Comparison of ENCODE assay signal across 13 cellular contexts in the genomic region with DNA sequence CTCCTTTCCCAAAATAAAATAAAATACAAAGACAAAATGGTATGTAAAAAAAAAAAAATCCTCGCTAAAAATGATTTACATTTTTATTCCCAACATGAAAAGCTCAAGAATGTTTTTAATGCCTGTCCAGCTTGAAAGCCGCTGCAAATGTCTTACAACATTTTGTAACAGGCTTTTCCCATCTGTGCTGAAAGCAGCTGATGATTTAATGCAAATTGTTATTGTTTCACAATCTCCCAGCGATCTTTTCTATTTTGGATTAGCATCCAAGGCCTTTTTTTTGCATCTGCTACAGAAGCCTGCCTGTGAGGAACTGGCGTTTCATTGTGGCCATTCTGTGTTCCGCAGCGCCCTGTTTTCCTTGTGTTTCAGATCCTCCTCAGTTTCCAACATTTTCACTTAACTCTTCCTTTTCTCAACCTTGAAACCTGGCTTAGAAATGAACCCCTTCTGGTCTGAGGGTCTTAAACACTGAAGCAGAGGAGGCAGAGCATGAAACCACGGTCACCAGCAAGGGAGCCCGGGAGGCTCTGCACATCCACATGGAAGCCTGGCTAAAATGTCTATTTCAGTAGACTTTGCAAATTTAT.
DNase-seq lines count a peak whose midpoint lies in the region; ATAC-seq and TF ChIP-seq lines count a peak whose summit lies in the region.
"Had no signal": no experiment of that assay in that cellular context is flagged by ENCODE, and none has a peak within 500 bp of the region (broad histone marks: within the 10 kb centered on the region; RNA-seq: fewer than 3 reads in every experiment).

No MANE protein-coding gene starts in this region.

- CTCF ChIA-PET in A673 (lab: Charles Lee) = interaction anchor here (0.6 kb wide), 1 partner anchor 10 kb away, joined by 4 read pairs; no protein-coding TSS in a partner anchor

- H3K4me2 ChIP-seq in osteoblast (ENCODE audit: insufficient read depth, low read length) = peak overlapping the region; percentile 43
- H3K4me2 ChIP-seq: A549 had no signal

- intact Hi-C loops in A673 (cut with micrococcal nuclease; ENCODE audit: unreplicated experiment) = no loop called here

- ATAC-seq in GM21723 (IDR thresholded peaks at IDR 0.05; ENCODE audit: unreplicated experiment) = no peak
- ATAC-seq: A549 had no signal

- no peaks in the 10 kb centered on the region for H3K36me3 ChIP-seq in A673 (ENCODE audit: insufficient read depth, low read length, poor library complexity, severe bottlenecking)
- no peaks in the 10 kb centered on the region for H3K36me3 ChIP-seq in osteoblast (ENCODE audit: insufficient read depth, low read length)
- H3K36me3 ChIP-seq: upper lobe of right lung had no signal

- no peaks in the 10 kb centered on the region for H3K79me2 ChIP-seq in osteoblast (ENCODE audit: insufficient read depth, low read length)

- H4K20me1 ChIP-seq in osteoblast (ENCODE audit: insufficient read depth, low read length) = no peaks in the 10 kb centered on the region

- peaks cover 7% of the 10 kb centered on the region for H3K4me1 ChIP-seq in A673 (ENCODE audit: insufficient read depth, low read length, poor library complexity, severe bottlenecking)
- peaks cover 21% of the 10 kb centered on the region for H3K4me1 ChIP-seq in osteoblast (ENCODE audit: insufficient read depth, low read length)
- H3K4me1 ChIP-seq: A549 had no signal

- no TSS peak for BruUV-seq in A673 (replicated peaks; lab: Mats Ljungman, UMichigan)

- POLR2A ChIA-PET in A673 (lab: Charles Lee; ENCODE audit: low non-redundant PET) = no interaction called here

- no peak overlapping the region for H2AFZ ChIP-seq in osteoblast (ENCODE audit: low read length)

- H3K9me3 ChIP-seq in A673 (ENCODE audit: low read depth, low read length, poor library complexity, severe bottlenecking) (peaks cover 6% of the 10 kb centered on the region), osteoblast (ENCODE audit: low read depth, low read length) (no peaks in the 10 kb centered on the region)
- H3K9me3 ChIP-seq: upper lobe of right lung had no signal

- TF ChIP-seq CTCF in A673 (conservative IDR thresholded peaks at IDR 0.05; ENCODE audit: low read depth, low read length) (no peak), foreskin fibroblast (IDR thresholded peaks at IDR 0.05; ENCODE audit: low read depth, low read length) (no peak), osteoblast (IDR thresholded peaks at IDR 0.05; ENCODE audit: extremely low read depth, low read depth, low read length) (no peak)

- no peaks in the 10 kb centered on the region for H3K27me3 ChIP-seq in A673 (replicated peaks; ENCODE audit: insufficient read depth, low read depth, low read length, poor library complexity)
- H3K27me3 ChIP-seq in osteoblast (ENCODE audit: insufficient read depth, low read length) = no peaks in the 10 kb centered on the region
- H3K27me3 ChIP-seq: upper lobe of right lung had no signal

- H3K27ac ChIP-seq in A673 (ENCODE audit: low read depth, low read length, poor library complexity, severe bottlenecking) (no peak overlapping the region), osteoblast (ENCODE audit: low read depth, low read length) (peak overlapping the region; percentile 62)

- DNase-seq in A673 (ENCODE audit: low spot score) (peak; percentile 11), NOMO-1 treated with DMSO at 0.1 percent for 48 hours (lab: John Stamatoyannopoulos, UW; ENCODE audit: unreplicated experiment) (peak; percentile 43), foreskin fibroblast (peak; percentile 72 to 85), osteoblast (ENCODE audit: insufficient read length, low spot score, missing footprints) (no peak), NCI-H69 (lab: John Stamatoyannopoulos, UW) (no peak), NCI-H2171 treated with DMSO at 0.1 percent for 48 hours (lab: John Stamatoyannopoulos, UW) (no peak), COLO668 (lab: John Stamatoyannopoulos, UW; ENCODE audit: unreplicated experiment) (no peak)
- DNase-seq: activated naive CD4-positive, alpha-beta T cell treated with anti-CD3 and anti-CD28 coated beads, Interleukin-2, amount 50 U/mL, for 16 hours; NCI-H226; RPMI8226; upper lobe of right lung had no signal

- no peak overlapping the region for H3K4me3 ChIP-seq in A673 (ENCODE audit: low read depth, low read length, poor library complexity, severe bottlenecking)
- no peak overlapping the region for H3K4me3 ChIP-seq in foreskin fibroblast (ENCODE audit: low read depth in 1 of 2, low read length in 2 of 2)
- H3K4me3 ChIP-seq in osteoblast (ENCODE audit: insufficient read depth, low read length) = no peak overlapping the region
- H3K4me3 ChIP-seq: A549, upper lobe of right lung had no signal

Comparison
In these comparisons a context has a peak if more than half of its experiments do, and no peak if none do; other contexts are left out.
1. DNase-seq: peak in A673 (single experiment), NOMO-1 treated with DMSO at 0.1 percent for 48 hours (single experiment) and foreskin fibroblast (2 of 2); none in osteoblast (single experiment), NCI-H69 (single experiment), NCI-H2171 treated with DMSO at 0.1 percent for 48 hours (single experiment) and COLO668 (single experiment).